ENCODE assay signal across 1 cellular context in the genomic region with DNA sequence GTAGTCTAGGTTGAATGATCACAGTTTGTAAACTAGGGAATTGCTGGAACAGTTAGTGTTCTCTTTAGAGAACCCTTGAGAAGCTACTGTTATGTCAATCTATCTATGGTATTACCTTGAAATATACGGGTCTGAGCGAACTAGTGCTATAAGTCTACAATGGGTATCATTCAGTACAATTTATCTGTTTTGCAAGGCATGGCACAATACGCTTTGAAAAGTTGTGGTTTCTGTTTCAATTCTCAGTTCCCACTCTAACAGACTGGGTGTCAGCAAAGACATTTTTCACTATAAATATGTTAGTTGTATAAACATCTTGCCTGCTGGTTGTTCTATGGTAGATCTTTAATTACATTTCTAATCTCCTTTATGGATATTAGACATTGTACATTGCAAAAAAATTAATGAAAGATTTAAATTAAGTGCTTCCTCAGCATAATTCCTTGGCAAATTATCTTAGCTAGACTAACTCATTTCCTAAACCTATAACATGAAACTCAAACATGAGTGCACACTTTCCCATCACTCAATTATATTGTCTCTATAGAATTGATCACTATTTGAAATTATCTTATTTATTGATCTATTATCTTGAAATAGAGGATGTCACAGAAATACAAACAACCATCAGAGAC.
TF ChIP-seq lines count a peak whose summit lies in the region.

No MANE protein-coding gene starts in this region.

TF ChIP-seq in GM12878, 131 proteins besides CTCF, POLR2A, EP300 and RAD21 (continued from another document and continues in another):
- TF ChIP-seq, protein P1, sequence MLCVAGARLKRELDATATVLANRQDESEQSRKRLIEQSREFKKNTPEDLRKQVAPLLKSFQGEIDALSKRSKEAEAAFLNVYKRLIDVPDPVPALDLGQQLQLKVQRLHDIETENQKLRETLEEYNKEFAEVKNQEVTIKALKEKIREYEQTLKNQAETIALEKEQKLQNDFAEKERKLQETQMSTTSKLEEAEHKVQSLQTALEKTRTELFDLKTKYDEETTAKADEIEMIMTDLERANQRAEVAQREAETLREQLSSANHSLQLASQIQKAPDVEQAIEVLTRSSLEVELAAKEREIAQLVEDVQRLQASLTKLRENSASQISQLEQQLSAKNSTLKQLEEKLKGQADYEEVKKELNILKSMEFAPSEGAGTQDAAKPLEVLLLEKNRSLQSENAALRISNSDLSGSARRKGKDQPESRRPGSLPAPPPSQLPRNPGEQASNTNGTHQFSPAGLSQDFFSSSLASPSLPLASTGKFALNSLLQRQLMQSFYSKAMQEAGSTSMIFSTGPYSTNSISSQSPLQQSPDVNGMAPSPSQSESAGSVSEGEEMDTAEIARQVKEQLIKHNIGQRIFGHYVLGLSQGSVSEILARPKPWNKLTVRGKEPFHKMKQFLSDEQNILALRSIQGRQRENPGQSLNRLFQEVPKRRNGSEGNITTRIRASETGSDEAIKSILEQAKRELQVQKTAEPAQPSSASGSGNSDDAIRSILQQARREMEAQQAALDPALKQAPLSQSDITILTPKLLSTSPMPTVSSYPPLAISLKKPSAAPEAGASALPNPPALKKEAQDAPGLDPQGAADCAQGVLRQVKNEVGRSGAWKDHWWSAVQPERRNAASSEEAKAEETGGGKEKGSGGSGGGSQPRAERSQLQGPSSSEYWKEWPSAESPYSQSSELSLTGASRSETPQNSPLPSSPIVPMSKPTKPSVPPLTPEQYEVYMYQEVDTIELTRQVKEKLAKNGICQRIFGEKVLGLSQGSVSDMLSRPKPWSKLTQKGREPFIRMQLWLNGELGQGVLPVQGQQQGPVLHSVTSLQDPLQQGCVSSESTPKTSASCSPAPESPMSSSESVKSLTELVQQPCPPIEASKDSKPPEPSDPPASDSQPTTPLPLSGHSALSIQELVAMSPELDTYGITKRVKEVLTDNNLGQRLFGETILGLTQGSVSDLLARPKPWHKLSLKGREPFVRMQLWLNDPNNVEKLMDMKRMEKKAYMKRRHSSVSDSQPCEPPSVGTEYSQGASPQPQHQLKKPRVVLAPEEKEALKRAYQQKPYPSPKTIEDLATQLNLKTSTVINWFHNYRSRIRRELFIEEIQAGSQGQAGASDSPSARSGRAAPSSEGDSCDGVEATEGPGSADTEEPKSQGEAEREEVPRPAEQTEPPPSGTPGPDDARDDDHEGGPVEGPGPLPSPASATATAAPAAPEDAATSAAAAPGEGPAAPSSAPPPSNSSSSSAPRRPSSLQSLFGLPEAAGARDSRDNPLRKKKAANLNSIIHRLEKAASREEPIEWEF (IDR thresholded peaks at IDR 0.05; ENCODE audit: insufficient replicate concordance, low read depth, low read length) = no peak
- TF ChIP-seq RUNX3 (IDR thresholded peaks at IDR 0.05; ENCODE audit: low read length) = peak; percentile 64
- TF ChIP-seq CHD2 (IDR thresholded peaks at IDR 0.05; ENCODE audit: borderline replicate concordance, low read depth, low read length) = no peak
- TF ChIP-seq PBX3 (IDR thresholded peaks at IDR 0.05; ENCODE audit: insufficient replicate concordance, low read depth, low read length) = no peak
- TF ChIP-seq PML (IDR thresholded peaks at IDR 0.05; ENCODE audit: low read length) = no peak
- TF ChIP-seq, protein P2, sequence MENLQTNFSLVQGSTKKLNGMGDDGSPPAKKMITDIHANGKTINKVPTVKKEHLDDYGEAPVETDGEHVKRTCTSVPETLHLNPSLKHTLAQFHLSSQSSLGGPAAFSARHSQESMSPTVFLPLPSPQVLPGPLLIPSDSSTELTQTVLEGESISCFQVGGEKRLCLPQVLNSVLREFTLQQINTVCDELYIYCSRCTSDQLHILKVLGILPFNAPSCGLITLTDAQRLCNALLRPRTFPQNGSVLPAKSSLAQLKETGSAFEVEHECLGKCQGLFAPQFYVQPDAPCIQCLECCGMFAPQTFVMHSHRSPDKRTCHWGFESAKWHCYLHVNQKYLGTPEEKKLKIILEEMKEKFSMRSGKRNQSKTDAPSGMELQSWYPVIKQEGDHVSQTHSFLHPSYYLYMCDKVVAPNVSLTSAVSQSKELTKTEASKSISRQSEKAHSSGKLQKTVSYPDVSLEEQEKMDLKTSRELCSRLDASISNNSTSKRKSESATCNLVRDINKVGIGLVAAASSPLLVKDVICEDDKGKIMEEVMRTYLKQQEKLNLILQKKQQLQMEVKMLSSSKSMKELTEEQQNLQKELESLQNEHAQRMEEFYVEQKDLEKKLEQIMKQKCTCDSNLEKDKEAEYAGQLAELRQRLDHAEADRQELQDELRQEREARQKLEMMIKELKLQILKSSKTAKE (IDR thresholded peaks at IDR 0.05; ENCODE audit: low read depth, poor library complexity, severe bottlenecking) = no peak
- TF ChIP-seq, protein P3, sequence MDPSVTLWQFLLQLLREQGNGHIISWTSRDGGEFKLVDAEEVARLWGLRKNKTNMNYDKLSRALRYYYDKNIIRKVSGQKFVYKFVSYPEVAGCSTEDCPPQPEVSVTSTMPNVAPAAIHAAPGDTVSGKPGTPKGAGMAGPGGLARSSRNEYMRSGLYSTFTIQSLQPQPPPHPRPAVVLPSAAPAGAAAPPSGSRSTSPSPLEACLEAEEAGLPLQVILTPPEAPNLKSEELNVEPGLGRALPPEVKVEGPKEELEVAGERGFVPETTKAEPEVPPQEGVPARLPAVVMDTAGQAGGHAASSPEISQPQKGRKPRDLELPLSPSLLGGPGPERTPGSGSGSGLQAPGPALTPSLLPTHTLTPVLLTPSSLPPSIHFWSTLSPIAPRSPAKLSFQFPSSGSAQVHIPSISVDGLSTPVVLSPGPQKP (IDR thresholded peaks at IDR 0.05; ENCODE audit: low read depth, low read length) = no peak
- no peak for TF ChIP-seq BCLAF1 (IDR thresholded peaks at IDR 0.05)
- TF ChIP-seq KDM1A (IDR thresholded peaks at IDR 0.05; ENCODE audit: borderline replicate concordance) = no peak
- no peak for TF ChIP-seq CREM (IDR thresholded peaks at IDR 0.05; ENCODE audit: low read depth)
- TF ChIP-seq SPI1 (IDR thresholded peaks at IDR 0.05; ENCODE audit: borderline replicate concordance, insufficient read depth, low read depth, low read length) = peak; percentile 77; the same call in 1 of the 2 replicates
- TF ChIP-seq NFIC (IDR thresholded peaks at IDR 0.05; ENCODE audit: low read depth, low read length) = no peak
- TF ChIP-seq, protein P4, sequence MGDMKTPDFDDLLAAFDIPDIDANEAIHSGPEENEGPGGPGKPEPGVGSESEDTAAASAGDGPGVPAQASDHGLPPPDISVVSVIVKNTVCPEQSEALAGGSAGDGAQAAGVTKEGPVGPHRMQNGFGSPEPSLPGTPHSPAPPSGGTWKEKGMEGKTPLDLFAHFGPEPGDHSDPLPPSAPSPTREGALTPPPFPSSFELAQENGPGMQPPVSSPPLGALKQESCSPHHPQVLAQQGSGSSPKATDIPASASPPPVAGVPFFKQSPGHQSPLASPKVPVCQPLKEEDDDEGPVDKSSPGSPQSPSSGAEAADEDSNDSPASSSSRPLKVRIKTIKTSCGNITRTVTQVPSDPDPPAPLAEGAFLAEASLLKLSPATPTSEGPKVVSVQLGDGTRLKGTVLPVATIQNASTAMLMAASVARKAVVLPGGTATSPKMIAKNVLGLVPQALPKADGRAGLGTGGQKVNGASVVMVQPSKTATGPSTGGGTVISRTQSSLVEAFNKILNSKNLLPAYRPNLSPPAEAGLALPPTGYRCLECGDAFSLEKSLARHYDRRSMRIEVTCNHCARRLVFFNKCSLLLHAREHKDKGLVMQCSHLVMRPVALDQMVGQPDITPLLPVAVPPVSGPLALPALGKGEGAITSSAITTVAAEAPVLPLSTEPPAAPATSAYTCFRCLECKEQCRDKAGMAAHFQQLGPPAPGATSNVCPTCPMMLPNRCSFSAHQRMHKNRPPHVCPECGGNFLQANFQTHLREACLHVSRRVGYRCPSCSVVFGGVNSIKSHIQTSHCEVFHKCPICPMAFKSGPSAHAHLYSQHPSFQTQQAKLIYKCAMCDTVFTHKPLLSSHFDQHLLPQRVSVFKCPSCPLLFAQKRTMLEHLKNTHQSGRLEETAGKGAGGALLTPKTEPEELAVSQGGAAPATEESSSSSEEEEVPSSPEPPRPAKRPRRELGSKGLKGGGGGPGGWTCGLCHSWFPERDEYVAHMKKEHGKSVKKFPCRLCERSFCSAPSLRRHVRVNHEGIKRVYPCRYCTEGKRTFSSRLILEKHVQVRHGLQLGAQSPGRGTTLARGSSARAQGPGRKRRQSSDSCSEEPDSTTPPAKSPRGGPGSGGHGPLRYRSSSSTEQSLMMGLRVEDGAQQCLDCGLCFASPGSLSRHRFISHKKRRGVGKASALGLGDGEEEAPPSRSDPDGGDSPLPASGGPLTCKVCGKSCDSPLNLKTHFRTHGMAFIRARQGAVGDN (IDR thresholded peaks at IDR 0.05) = no peak
- no peak for TF ChIP-seq MEF2A (IDR thresholded peaks at IDR 0.05; ENCODE audit: insufficient read depth, low read depth, low read length)
- TF ChIP-seq STAT1 (conservative IDR thresholded peaks at IDR 0.05) = no peak
- TF ChIP-seq, protein P5, sequence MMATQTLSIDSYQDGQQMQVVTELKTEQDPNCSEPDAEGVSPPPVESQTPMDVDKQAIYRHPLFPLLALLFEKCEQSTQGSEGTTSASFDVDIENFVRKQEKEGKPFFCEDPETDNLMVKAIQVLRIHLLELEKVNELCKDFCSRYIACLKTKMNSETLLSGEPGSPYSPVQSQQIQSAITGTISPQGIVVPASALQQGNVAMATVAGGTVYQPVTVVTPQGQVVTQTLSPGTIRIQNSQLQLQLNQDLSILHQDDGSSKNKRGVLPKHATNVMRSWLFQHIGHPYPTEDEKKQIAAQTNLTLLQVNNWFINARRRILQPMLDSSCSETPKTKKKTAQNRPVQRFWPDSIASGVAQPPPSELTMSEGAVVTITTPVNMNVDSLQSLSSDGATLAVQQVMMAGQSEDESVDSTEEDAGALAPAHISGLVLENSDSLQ (IDR thresholded peaks at IDR 0.05) = peak; percentile 9; the same call in 1 of the 2 replicates
- no peak for TF ChIP-seq WRNIP1 (IDR thresholded peaks at IDR 0.05; ENCODE audit: borderline replicate concordance, low read depth, low read length)
- TF ChIP-seq CHD4 (IDR thresholded peaks at IDR 0.05) = no peak
- TF ChIP-seq MYC (IDR thresholded peaks at IDR 0.05; ENCODE audit: insufficient read depth, insufficient read length, insufficient replicate concordance, low read length, severe bottlenecking) = no peak
- TF ChIP-seq DPF2 (IDR thresholded peaks at IDR 0.05) = 0 out of 2 replicates have a peak, but pooled peaks have one; percentile 33
- no peak for TF ChIP-seq KAT2A (conservative IDR thresholded peaks at IDR 0.05; ENCODE audit: control insufficient read depth, low read depth, low read length)
- TF ChIP-seq, protein P6, sequence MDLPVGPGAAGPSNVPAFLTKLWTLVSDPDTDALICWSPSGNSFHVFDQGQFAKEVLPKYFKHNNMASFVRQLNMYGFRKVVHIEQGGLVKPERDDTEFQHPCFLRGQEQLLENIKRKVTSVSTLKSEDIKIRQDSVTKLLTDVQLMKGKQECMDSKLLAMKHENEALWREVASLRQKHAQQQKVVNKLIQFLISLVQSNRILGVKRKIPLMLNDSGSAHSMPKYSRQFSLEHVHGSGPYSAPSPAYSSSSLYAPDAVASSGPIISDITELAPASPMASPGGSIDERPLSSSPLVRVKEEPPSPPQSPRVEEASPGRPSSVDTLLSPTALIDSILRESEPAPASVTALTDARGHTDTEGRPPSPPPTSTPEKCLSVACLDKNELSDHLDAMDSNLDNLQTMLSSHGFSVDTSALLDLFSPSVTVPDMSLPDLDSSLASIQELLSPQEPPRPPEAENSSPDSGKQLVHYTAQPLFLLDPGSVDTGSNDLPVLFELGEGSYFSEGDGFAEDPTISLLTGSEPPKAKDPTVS (IDR thresholded peaks at IDR 0.05; ENCODE audit: low read depth, low read length) = no peak
- TF ChIP-seq POLR2AphosphoS2 (IDR thresholded peaks at IDR 0.05; ENCODE audit: low read depth, low read length) = no peak
- no peak for TF ChIP-seq MLLT1 (IDR thresholded peaks at IDR 0.05)
- TF ChIP-seq SIX5 (IDR thresholded peaks at IDR 0.05; ENCODE audit: low read depth, low read length, severe bottlenecking) = no peak
